8 cellular contexts compared by ENCODE assay signal in the genomic region with DNA sequence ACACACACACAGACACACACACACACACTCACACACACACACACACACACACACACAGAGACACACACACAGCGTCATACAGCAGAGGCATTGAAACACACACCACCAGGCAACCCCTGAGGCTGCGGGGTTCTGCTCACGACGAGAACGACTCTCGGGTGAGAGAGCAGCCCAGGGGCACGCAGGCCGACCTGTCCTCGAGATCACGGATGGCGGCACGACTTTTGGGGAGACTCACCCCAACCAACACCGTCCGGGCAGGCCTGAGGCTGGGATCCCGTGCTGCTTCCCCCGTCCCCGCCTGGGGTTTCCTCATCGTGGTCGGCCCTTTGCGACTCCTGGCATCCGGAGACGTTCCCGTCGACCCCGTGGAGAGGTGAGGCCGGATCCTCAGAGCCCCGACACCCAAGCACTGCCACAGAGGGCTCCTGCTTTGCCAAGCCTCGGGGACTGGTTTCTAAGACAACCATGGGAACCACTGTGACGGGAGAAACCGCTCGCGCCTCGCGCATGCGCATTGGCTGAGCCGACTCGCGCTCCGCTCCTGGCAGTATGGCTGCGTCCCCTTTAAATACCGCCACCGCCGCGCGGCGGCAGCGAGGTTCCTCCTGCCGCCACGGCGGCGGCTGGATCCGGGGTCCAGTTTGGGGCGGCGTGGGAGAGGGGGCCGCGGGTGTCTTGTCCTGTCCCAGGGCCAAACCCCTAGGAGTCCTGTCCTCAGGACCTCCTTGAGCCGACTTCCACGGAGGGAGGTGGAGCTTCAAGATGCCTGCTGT.
DNase-seq lines count a peak whose midpoint lies in the region; ATAC-seq and TF ChIP-seq lines count a peak whose summit lies in the region.
"Not testable (repeated sequence)": the region's sequence is repeated elsewhere in the genome, so short reads cannot be mapped to it uniquely, and the experiment has no call there.

No MANE protein-coding gene starts in this region.

- not testable (repeated sequence) for H3K27ac Mint-ChIP-seq in activated CD4-positive, alpha-beta memory T cell treated with anti-CD3 and anti-CD28 coated beads, Interleukin-2, amount 10 ng/mL, durations not matched to agents 7 days and 5 days
- peak overlapping the region in 3 of 5 experiments; percentile 74 to 94 (median 84) for H3K27ac Mint-ChIP-seq in brain

- peak overlapping the region; percentile 48 for H3K4me3 Mint-ChIP-seq in activated CD4-positive, alpha-beta memory T cell treated with anti-CD3 and anti-CD28 coated beads, Interleukin-2, amount 10 ng/mL, durations not matched to agents 7 days and 5 days
- peak overlapping the region; percentile 81 to 91 (median 86) for H3K4me3 Mint-ChIP-seq in brain

- H3K9me3 Mint-ChIP-seq in activated CD4-positive, alpha-beta memory T cell treated with anti-CD3 and anti-CD28 coated beads, Interleukin-2, amount 10 ng/mL, durations not matched to agents 7 days and 5 days; brain: not testable (repeated sequence)

- not testable (repeated sequence) for H3K4me1 Mint-ChIP-seq in activated CD4-positive, alpha-beta memory T cell treated with anti-CD3 and anti-CD28 coated beads, Interleukin-2, amount 10 ng/mL, durations not matched to agents 7 days and 5 days; brain

- H3K9me3 ChIP-seq in left ventricle myocardium inferior (replicated peaks); vagina: not testable (repeated sequence)

- H3K27ac ChIP-seq in left ventricle myocardium inferior (replicated peaks); vagina: not testable (repeated sequence)

- peak; percentile 41 for DNase-seq in activated CD4-positive, alpha-beta memory T cell treated with anti-CD3 and anti-CD28 coated beads, Interleukin-2, amount 10 ng/mL, durations not matched to agents 7 days and 5 days
- peak; percentile 11 for DNase-seq in left ventricle myocardium inferior
- peak; percentile 63 for DNase-seq in posterior vena cava (ENCODE audit: low spot score)
- not testable (repeated sequence) for DNase-seq in vagina (ENCODE audit: extremely low spot score in 2 of 2)

- not testable (repeated sequence) for H3K27me3 Mint-ChIP-seq in activated CD4-positive, alpha-beta memory T cell treated with anti-CD3 and anti-CD28 coated beads, Interleukin-2, amount 10 ng/mL, durations not matched to agents 7 days and 5 days; brain

- not testable (repeated sequence) for H3K36me3 ChIP-seq in left ventricle myocardium inferior, vagina

- POLR2A ChIA-PET in activated CD4-positive, alpha-beta memory T cell treated with anti-CD3 and anti-CD28 coated beads, Interleukin-2, amount 10 ng/mL, durations not matched to agents 7 days and 5 days (lab: Charles Lee), result not testable (repeated sequence)

- H3K4me1 ChIP-seq in left ventricle myocardium inferior, vagina: not testable (repeated sequence)

- TF ChIP-seq POLR2A in vagina (IDR thresholded peaks at IDR 0.05), result not testable (repeated sequence)

- H3K4me3 ChIP-seq in left ventricle myocardium inferior, result peak overlapping the region; percentile 59
- H3K4me3 ChIP-seq in vagina, result peak overlapping the region; percentile 25 to 42

- H3K36me3 Mint-ChIP-seq in activated CD4-positive, alpha-beta memory T cell treated with anti-CD3 and anti-CD28 coated beads, Interleukin-2, amount 10 ng/mL, durations not matched to agents 7 days and 5 days (ENCODE audit: low read depth); brain: not testable (repeated sequence)

- CTCF ChIA-PET in activated CD4-positive, alpha-beta memory T cell treated with anti-CD3 and anti-CD28 coated beads, Interleukin-2, amount 10 ng/mL, durations not matched to agents 7 days and 5 days (lab: Charles Lee), result not testable (repeated sequence)

- not testable (repeated sequence) for TF ChIP-seq CTCF in brain (conservative IDR thresholded peaks at IDR 0.05); left ventricle myocardium inferior (IDR thresholded peaks at IDR 0.05; ENCODE audit: borderline replicate concordance); vagina (IDR thresholded peaks at IDR 0.05)

- H3K27me3 ChIP-seq in left ventricle myocardium inferior (ENCODE audit: low read depth); vagina: not testable (repeated sequence)

- intact Hi-C loops in left ventricle myocardium inferior (cut with micrococcal nuclease); posterior vena cava (cut with DNase I); vagina (cut with DNase I): not testable (repeated sequence)

- peak; percentile 66 for ATAC-seq in GM19025 (IDR thresholded peaks at IDR 0.05; ENCODE audit: low read depth, unreplicated experiment)
- peak; percentile 72 for ATAC-seq in HG02588 (IDR thresholded peaks at IDR 0.05; ENCODE audit: unreplicated experiment)
- peak; percentile 80 for ATAC-seq in HG03520 (IDR thresholded peaks at IDR 0.05; ENCODE audit: unreplicated experiment)
